In genomic region chr10:3852147-3852904, GRCh38 we compare ENCODE assay signal across 1 cellular context.
A peak's percentile ranks its signal among the peaks of the same experiment; 100 is the strongest.
TF ChIP-seq lines count a peak whose summit lies in the region.

No MANE protein-coding gene starts in this region.

TF ChIP-seq in K562, 482 proteins besides CTCF, POLR2A, EP300 and RAD21 (continued from another document):
- no peak for TF ChIP-seq ELK1 (CRISPR knock-in tag; IDR thresholded peaks at IDR 0.05)
- no peak for TF ChIP-seq KLF10 (CRISPR knock-in tag; IDR thresholded peaks at IDR 0.05)
- peak; percentile 2; the same call in 1 of the 2 replicates for TF ChIP-seq VEZF1 (CRISPR knock-in tag; IDR thresholded peaks at IDR 0.05)
- TF ChIP-seq FOXK2 (conservative IDR thresholded peaks at IDR 0.05 in 1 of 2, IDR thresholded peaks at IDR 0.05 in 1 of 2; ENCODE audit: low read depth in 2 of 2), result peak; percentile 58 to 68; a peak in 2 of 4 replicates
- 0 out of 2 replicates have a peak, but pooled peaks have one; percentile 64 for TF ChIP-seq ZNF766 (CRISPR knock-in tag; conservative IDR thresholded peaks at IDR 0.05)
- TF ChIP-seq SIN3A (IDR thresholded peaks at IDR 0.05; ENCODE audit: borderline replicate concordance in 2 of 2, control insufficient read depth in 1 of 2, low read depth in 2 of 2, low read length in 2 of 2), result no peak
- TF ChIP-seq MAZ (CRISPR knock-in tag; conservative IDR thresholded peaks at IDR 0.05 in 1 of 2, IDR thresholded peaks at IDR 0.05 in 1 of 2), result peak in 1 of 2 experiments; percentile 43; a peak in 1 of 4 replicates
- TF ChIP-seq SMARCA4 (IDR thresholded peaks at IDR 0.05), result peak; percentile 92
- no peak for TF ChIP-seq ZNF830 (CRISPR knock-in tag; IDR thresholded peaks at IDR 0.05)
- TF ChIP-seq ZNF124 (CRISPR knock-in tag; IDR thresholded peaks at IDR 0.05), result no peak
- TF ChIP-seq USF2 (CRISPR knock-in tag; IDR thresholded peaks at IDR 0.05), result no peak
- TF ChIP-seq COPS2 (conservative IDR thresholded peaks at IDR 0.05), result no peak
- TF ChIP-seq, protein P1, sequence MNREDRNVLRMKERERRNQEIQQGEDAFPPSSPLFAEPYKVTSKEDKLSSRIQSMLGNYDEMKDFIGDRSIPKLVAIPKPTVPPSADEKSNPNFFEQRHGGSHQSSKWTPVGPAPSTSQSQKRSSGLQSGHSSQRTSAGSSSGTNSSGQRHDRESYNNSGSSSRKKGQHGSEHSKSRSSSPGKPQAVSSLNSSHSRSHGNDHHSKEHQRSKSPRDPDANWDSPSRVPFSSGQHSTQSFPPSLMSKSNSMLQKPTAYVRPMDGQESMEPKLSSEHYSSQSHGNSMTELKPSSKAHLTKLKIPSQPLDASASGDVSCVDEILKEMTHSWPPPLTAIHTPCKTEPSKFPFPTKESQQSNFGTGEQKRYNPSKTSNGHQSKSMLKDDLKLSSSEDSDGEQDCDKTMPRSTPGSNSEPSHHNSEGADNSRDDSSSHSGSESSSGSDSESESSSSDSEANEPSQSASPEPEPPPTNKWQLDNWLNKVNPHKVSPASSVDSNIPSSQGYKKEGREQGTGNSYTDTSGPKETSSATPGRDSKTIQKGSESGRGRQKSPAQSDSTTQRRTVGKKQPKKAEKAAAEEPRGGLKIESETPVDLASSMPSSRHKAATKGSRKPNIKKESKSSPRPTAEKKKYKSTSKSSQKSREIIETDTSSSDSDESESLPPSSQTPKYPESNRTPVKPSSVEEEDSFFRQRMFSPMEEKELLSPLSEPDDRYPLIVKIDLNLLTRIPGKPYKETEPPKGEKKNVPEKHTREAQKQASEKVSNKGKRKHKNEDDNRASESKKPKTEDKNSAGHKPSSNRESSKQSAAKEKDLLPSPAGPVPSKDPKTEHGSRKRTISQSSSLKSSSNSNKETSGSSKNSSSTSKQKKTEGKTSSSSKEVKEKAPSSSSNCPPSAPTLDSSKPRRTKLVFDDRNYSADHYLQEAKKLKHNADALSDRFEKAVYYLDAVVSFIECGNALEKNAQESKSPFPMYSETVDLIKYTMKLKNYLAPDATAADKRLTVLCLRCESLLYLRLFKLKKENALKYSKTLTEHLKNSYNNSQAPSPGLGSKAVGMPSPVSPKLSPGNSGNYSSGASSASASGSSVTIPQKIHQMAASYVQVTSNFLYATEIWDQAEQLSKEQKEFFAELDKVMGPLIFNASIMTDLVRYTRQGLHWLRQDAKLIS (CRISPR knock-in tag; IDR thresholded peaks at IDR 0.05), result no peak
- no peak for TF ChIP-seq MBD1 (CRISPR knock-in tag; IDR thresholded peaks at IDR 0.05)
- no peak for TF ChIP-seq PURB (CRISPR knock-in tag; IDR thresholded peaks at IDR 0.05; ENCODE audit: low read depth)
- TF ChIP-seq, protein P2, sequence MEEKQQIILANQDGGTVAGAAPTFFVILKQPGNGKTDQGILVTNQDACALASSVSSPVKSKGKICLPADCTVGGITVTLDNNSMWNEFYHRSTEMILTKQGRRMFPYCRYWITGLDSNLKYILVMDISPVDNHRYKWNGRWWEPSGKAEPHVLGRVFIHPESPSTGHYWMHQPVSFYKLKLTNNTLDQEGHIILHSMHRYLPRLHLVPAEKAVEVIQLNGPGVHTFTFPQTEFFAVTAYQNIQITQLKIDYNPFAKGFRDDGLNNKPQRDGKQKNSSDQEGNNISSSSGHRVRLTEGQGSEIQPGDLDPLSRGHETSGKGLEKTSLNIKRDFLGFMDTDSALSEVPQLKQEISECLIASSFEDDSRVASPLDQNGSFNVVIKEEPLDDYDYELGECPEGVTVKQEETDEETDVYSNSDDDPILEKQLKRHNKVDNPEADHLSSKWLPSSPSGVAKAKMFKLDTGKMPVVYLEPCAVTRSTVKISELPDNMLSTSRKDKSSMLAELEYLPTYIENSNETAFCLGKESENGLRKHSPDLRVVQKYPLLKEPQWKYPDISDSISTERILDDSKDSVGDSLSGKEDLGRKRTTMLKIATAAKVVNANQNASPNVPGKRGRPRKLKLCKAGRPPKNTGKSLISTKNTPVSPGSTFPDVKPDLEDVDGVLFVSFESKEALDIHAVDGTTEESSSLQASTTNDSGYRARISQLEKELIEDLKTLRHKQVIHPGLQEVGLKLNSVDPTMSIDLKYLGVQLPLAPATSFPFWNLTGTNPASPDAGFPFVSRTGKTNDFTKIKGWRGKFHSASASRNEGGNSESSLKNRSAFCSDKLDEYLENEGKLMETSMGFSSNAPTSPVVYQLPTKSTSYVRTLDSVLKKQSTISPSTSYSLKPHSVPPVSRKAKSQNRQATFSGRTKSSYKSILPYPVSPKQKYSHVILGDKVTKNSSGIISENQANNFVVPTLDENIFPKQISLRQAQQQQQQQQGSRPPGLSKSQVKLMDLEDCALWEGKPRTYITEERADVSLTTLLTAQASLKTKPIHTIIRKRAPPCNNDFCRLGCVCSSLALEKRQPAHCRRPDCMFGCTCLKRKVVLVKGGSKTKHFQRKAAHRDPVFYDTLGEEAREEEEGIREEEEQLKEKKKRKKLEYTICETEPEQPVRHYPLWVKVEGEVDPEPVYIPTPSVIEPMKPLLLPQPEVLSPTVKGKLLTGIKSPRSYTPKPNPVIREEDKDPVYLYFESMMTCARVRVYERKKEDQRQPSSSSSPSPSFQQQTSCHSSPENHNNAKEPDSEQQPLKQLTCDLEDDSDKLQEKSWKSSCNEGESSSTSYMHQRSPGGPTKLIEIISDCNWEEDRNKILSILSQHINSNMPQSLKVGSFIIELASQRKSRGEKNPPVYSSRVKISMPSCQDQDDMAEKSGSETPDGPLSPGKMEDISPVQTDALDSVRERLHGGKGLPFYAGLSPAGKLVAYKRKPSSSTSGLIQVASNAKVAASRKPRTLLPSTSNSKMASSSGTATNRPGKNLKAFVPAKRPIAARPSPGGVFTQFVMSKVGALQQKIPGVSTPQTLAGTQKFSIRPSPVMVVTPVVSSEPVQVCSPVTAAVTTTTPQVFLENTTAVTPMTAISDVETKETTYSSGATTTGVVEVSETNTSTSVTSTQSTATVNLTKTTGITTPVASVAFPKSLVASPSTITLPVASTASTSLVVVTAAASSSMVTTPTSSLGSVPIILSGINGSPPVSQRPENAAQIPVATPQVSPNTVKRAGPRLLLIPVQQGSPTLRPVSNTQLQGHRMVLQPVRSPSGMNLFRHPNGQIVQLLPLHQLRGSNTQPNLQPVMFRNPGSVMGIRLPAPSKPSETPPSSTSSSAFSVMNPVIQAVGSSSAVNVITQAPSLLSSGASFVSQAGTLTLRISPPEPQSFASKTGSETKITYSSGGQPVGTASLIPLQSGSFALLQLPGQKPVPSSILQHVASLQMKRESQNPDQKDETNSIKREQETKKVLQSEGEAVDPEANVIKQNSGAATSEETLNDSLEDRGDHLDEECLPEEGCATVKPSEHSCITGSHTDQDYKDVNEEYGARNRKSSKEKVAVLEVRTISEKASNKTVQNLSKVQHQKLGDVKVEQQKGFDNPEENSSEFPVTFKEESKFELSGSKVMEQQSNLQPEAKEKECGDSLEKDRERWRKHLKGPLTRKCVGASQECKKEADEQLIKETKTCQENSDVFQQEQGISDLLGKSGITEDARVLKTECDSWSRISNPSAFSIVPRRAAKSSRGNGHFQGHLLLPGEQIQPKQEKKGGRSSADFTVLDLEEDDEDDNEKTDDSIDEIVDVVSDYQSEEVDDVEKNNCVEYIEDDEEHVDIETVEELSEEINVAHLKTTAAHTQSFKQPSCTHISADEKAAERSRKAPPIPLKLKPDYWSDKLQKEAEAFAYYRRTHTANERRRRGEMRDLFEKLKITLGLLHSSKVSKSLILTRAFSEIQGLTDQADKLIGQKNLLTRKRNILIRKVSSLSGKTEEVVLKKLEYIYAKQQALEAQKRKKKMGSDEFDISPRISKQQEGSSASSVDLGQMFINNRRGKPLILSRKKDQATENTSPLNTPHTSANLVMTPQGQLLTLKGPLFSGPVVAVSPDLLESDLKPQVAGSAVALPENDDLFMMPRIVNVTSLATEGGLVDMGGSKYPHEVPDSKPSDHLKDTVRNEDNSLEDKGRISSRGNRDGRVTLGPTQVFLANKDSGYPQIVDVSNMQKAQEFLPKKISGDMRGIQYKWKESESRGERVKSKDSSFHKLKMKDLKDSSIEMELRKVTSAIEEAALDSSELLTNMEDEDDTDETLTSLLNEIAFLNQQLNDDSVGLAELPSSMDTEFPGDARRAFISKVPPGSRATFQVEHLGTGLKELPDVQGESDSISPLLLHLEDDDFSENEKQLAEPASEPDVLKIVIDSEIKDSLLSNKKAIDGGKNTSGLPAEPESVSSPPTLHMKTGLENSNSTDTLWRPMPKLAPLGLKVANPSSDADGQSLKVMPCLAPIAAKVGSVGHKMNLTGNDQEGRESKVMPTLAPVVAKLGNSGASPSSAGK (IDR thresholded peaks at IDR 0.05), result peak; percentile 24; the same call in 1 of the 2 replicates
- TF ChIP-seq GATA2 (CRISPR knock-in tag; IDR thresholded peaks at IDR 0.05), result 0 out of 2 replicates have a peak, but pooled peaks have one; percentile 27
- TF ChIP-seq, protein P3, sequence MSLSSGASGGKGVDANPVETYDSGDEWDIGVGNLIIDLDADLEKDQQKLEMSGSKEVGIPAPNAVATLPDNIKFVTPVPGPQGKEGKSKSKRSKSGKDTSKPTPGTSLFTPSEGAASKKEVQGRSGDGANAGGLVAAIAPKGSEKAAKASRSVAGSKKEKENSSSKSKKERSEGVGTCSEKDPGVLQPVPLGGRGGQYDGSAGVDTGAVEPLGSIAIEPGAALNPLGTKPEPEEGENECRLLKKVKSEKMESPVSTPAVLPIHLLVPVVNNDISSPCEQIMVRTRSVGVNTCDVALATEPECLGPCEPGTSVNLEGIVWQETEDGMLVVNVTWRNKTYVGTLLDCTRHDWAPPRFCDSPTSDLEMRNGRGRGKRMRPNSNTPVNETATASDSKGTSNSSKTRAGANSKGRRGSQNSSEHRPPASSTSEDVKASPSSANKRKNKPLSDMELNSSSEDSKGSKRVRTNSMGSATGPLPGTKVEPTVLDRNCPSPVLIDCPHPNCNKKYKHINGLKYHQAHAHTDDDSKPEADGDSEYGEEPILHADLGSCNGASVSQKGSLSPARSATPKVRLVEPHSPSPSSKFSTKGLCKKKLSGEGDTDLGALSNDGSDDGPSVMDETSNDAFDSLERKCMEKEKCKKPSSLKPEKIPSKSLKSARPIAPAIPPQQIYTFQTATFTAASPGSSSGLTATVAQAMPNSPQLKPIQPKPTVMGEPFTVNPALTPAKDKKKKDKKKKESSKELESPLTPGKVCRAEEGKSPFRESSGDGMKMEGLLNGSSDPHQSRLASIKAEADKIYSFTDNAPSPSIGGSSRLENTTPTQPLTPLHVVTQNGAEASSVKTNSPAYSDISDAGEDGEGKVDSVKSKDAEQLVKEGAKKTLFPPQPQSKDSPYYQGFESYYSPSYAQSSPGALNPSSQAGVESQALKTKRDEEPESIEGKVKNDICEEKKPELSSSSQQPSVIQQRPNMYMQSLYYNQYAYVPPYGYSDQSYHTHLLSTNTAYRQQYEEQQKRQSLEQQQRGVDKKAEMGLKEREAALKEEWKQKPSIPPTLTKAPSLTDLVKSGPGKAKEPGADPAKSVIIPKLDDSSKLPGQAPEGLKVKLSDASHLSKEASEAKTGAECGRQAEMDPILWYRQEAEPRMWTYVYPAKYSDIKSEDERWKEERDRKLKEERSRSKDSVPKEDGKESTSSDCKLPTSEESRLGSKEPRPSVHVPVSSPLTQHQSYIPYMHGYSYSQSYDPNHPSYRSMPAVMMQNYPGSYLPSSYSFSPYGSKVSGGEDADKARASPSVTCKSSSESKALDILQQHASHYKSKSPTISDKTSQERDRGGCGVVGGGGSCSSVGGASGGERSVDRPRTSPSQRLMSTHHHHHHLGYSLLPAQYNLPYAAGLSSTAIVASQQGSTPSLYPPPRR (CRISPR knock-in tag; IDR thresholded peaks at IDR 0.05; ENCODE audit: borderline replicate concordance), result no peak
- TF ChIP-seq ZNF12 (CRISPR knock-in tag; IDR thresholded peaks at IDR 0.05), result no peak
